In the genomic region with DNA sequence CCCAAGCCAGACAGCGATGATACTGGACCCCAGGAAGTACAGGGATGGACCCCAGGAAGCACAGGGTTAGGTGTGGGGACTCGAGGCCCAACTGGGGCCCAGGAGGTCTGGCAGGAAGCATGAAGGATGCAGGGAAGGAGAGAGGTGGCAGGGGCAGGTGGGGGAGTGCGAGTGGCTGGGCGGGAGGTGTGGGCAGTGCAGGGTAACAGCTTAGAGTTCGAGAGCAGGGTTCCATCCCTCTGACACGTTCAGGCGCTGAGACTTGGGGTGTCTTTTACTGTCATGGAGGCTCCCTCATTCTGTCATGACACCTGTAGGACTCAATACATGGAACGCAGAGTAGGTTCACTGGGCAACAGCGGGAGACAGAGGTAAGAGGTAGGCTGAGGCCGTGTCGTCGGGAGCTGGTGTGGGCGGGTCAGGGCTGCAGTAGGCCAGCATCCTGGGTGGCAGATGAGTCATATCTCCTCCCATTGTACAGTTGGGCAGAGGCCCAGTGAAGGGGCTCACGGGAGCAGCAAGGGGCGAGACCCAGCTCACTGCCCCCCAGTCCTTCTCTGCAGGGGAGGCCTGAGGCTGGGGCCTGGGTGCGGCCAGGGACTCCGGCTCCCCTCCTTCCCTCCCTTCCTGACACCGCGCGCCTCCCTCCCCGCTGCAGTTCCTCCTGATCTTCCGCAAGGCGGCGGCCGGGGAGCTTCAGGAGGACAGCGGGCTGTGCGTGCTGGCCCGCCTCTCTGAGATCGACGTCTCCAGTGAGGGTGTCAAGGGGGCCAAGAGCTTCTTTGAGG, we compare ENCODE assay signal across 1 cellular context.
TF ChIP-seq lines count a peak whose summit lies in the region.

No MANE protein-coding gene starts in this region.

TF ChIP-seq in HepG2, 621 proteins besides CTCF, POLR2A, EP300 and RAD21:
- TF ChIP-seq FOSL2 (CRISPR knock-in tag; IDR thresholded peaks at IDR 0.05) (peak; percentile 42), NCOA2 (CRISPR knock-in tag; IDR thresholded peaks at IDR 0.05) (no peak), HOXA3 (CRISPR knock-in tag; IDR thresholded peaks at IDR 0.05) (no peak)
